ENCODE assay signal across 12 cellular contexts in genomic region chr11:61554172-61554988, GRCh38. TPM values are rescaled to one million over a fixed set of nuclear protein-coding genes. Genes with fewer than 3 reads are reported as not detected.
DNase-seq lines count a peak whose midpoint lies in the region; ATAC-seq and TF ChIP-seq lines count a peak whose summit lies in the region.
"Had no signal": no experiment of that assay in that cellular context is flagged by ENCODE, and none has a peak within 500 bp of the region (broad histone marks: within the 10 kb centered on the region; RNA-seq: fewer than 3 reads in every experiment).

No MANE protein-coding gene starts in this region.

- no peaks in the 10 kb centered on the region for H4K20me1 ChIP-seq in HCT116 (ENCODE audit: insufficient read depth)

- peak overlapping the region; percentile 12; the same call in 1 of the 2 replicates for H3K4me2 ChIP-seq in HCT116 (ENCODE audit: low read length)

- no peak overlapping the region for H3K9ac ChIP-seq in HCT116 (ENCODE audit: low read length)

- no peak overlapping the region for H2AFZ ChIP-seq in HCT116 (ENCODE audit: low read depth, low read length, poor library complexity, severe bottlenecking)

- DNase-seq in activated T-cell treated with anti-CD3 and anti-CD28 coated beads for 4 hours, result peak; percentile 61
- no peak for DNase-seq in activated T-cell treated with anti-CD3 and anti-CD28 coated beads, Interleukin-2, amount 50 U/mL, for 1 hour
- DNase-seq in HCT116 (ENCODE audit: low read depth, low spot score), result no peak
- DNase-seq in fibroblast of mammary gland (ENCODE audit: low read depth), result peak; percentile 39
- peak; percentile 33 for DNase-seq in stimulated activated CD4-positive, alpha-beta T cell treated with anti-CD3 and anti-CD28 coated beads, Interleukin-4, amount 100 ng/mL, for 1 hour
- DNase-seq in GDM1 (lab: John Stamatoyannopoulos, UW), result no peak
- no peak for DNase-seq in NCI-H748 (lab: John Stamatoyannopoulos, UW; ENCODE audit: unreplicated experiment)
- DNase-seq in SHP77 (lab: John Stamatoyannopoulos, UW), result no peak
- DNase-seq: esophagus squamous epithelium, naive B cell, NCI-H1048 had no signal

- CTCF ChIA-PET in HCT116 (lab: Charles Lee), result interaction anchor here (0.8 kb wide), 1 partner anchor 37 kb away, joined by 3 read pairs; no protein-coding TSS in a partner anchor

- no peaks in the 10 kb centered on the region for H3K79me2 ChIP-seq in HCT116 (ENCODE audit: insufficient read depth, low read length)

- ATAC-seq in HCT116, result no peak

- no peaks in the 10 kb centered on the region for H3K9me3 ChIP-seq in HCT116 (ENCODE audit: control insufficient read depth in 1 of 2, insufficient read depth in 1 of 2, low read depth in 1 of 2, low read length in 2 of 2)
- H3K9me3 ChIP-seq: esophagus squamous epithelium had no signal

- RAD21 ChIA-PET in HCT116 (lab: Charles Lee; ENCODE audit: low non-redundant PET in 1 of 2, low total read pairs in 2 of 2, uncharacterized antibody in 2 of 2, unreplicated experiment in 2 of 2), result no interaction called here

- no peak for TF ChIP-seq POLR2A in HCT116 (IDR thresholded peaks at IDR 0.05; ENCODE audit: borderline replicate concordance, extremely low read depth, insufficient read depth, insufficient read length)

- TF ChIP-seq RAD21 in HCT116 (IDR thresholded peaks at IDR 0.05; ENCODE audit: low read depth), result no peak

- no peaks in the 10 kb centered on the region for H3K36me3 ChIP-seq in HCT116 (ENCODE audit: control insufficient read depth in 1 of 2, insufficient read depth in 2 of 2, low read length in 2 of 2)
- H3K36me3 ChIP-seq: esophagus squamous epithelium had no signal

- no peaks in the 10 kb centered on the region for H3K9me2 ChIP-seq in HCT116 (ENCODE audit: insufficient read depth)

- TF ChIP-seq CTCF in HCT116 (IDR thresholded peaks at IDR 0.05 in 2 of 3, conservative IDR thresholded peaks at IDR 0.05 in 1 of 3; ENCODE audit: borderline replicate concordance in 1 of 3, insufficient read depth in 1 of 3, low read depth in 2 of 3, low read length in 2 of 3) (no peak), fibroblast of mammary gland (conservative IDR thresholded peaks at IDR 0.05; ENCODE audit: control insufficient read depth, insufficient read depth, low read depth, low read length) (no peak)

- H3K27me3 ChIP-seq in HCT116 (ENCODE audit: insufficient read depth, low read length), result no peaks in the 10 kb centered on the region

- H3K4me1 ChIP-seq in HCT116 (ENCODE audit: control insufficient read depth in 1 of 2, insufficient read depth in 2 of 2, low read length in 2 of 2), result peaks cover 12 to 35% of the 10 kb centered on the region in 2 experiments

- H3K4me3 ChIP-seq in HCT116 (replicated peaks in 1 of 2; ENCODE audit: low read depth in 1 of 2, low read length in 2 of 2), result no peak overlapping the region
- no peak overlapping the region for H3K4me3 ChIP-seq in fibroblast of mammary gland (ENCODE audit: control insufficient read depth, low read depth, low read length)
- H3K4me3 ChIP-seq: esophagus squamous epithelium had no signal

- no TSS peak for BruUV-seq in HCT116 (replicated peaks; lab: Mats Ljungman, UMichigan)

- H3K27ac ChIP-seq in HCT116 (ENCODE audit: low read depth, low read length), result no peak overlapping the region
- H3K27ac ChIP-seq: esophagus squamous epithelium had no signal

- POLR2A ChIA-PET in HCT116 (lab: Charles Lee), result no interaction called here

- intact Hi-C loops in HCT116 (cut with micrococcal nuclease), result no loop called here

TF ChIP-seq in HCT116, 20 proteins besides CTCF, POLR2A, EP300 and RAD21:
- TF ChIP-seq JUND (IDR thresholded peaks at IDR 0.05), result no peak
- TF ChIP-seq ZBTB33 (IDR thresholded peaks at IDR 0.05; ENCODE audit: extremely low read depth, insufficient replicate concordance, low read length), result no peak
- TF ChIP-seq CEBPB (IDR thresholded peaks at IDR 0.05; ENCODE audit: low read depth), result no peak
- no peak for TF ChIP-seq EZH2 (IDR thresholded peaks at IDR 0.05)
- no peak for TF ChIP-seq ZFX (IDR thresholded peaks at IDR 0.05)

RNA-seq across cellular contexts. Expression of gene SYT7, which starts 26.5 kb away (rescaled TPM):
- total RNA-seq in HCT116 (2021; ENCODE audit: unreplicated experiment), result 27.4 TPM
- 27.5 and 28.5 TPM in 2 replicates for polyA plus RNA-seq in HCT116 (2012)

RNA-seq across cellular contexts. Expression of gene LRRC10B, which starts 45.8 kb away (rescaled TPM):
- total RNA-seq in HCT116 (2021; ENCODE audit: unreplicated experiment), result not detected
- 0.07 TPM in 1 of 2 replicates, not detected in the other for polyA plus RNA-seq in HCT116 (2012)
- total RNA-seq: SK-MEL-5 had no signal

Comparison
In these comparisons a context has a peak if more than half of its experiments do, and no peak if none do; other contexts are left out.
1. DNase-seq: peak in activated T-cell treated with anti-CD3 and anti-CD28 coated beads for 4 hours (single experiment), fibroblast of mammary gland (single experiment) and stimulated activated CD4-positive, alpha-beta T cell treated with anti-CD3 and anti-CD28 coated beads, Interleukin-4, amount 100 ng/mL, for 1 hour (single experiment); none in activated T-cell treated with anti-CD3 and anti-CD28 coated beads, Interleukin-2, amount 50 U/mL, for 1 hour (single experiment), HCT116 (single experiment), GDM1 (single experiment), NCI-H748 (single experiment) and SHP77 (0 of 2).